1 cellular context compared by ENCODE assay signal in the genomic region with DNA sequence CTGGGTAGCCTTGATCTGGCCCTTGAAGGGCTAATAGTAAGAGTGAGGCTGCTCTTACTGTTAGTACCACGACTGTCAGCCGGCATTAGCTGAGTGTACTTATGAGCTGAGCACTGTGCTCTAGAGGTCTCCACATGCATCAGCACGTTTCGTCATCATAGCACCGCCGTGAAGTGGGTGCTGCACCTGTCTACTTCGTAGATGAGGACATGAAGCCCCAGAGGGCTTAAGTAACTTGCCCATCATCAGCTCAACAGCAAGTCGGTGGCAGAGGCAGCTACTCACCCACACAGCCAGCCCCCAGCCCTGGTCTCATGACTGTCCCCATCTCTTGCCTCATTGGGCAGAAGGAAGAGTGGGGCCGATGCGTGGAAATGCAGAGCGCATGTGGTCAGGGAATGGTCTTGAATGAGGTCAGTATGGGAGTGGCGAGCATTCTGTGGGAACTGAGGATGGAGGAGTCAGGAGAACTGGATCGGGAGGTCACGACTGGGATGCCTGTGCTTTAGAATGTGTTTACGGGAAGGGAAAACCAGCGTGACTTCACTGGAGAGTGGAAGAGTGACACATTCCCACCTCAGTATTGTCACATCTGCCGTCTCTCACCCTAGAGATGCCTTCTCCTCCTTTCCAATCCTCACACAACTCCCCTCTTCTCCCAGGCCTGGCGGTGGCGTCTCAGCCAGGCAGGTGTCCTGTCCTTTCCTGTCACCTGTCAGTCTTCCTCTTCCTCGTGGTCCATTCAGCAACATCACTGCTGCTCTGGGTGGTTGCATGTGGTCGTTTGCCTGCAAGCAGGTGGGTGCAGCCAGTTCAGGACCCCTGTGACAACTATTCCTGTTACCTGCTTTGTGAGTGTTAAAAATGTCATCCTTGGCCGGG.
TF ChIP-seq lines count a peak whose summit lies in the region.

No MANE protein-coding gene starts in this region.

TF ChIP-seq in HepG2, 621 proteins besides CTCF, POLR2A, EP300 and RAD21:
- TF ChIP-seq, protein P1, sequence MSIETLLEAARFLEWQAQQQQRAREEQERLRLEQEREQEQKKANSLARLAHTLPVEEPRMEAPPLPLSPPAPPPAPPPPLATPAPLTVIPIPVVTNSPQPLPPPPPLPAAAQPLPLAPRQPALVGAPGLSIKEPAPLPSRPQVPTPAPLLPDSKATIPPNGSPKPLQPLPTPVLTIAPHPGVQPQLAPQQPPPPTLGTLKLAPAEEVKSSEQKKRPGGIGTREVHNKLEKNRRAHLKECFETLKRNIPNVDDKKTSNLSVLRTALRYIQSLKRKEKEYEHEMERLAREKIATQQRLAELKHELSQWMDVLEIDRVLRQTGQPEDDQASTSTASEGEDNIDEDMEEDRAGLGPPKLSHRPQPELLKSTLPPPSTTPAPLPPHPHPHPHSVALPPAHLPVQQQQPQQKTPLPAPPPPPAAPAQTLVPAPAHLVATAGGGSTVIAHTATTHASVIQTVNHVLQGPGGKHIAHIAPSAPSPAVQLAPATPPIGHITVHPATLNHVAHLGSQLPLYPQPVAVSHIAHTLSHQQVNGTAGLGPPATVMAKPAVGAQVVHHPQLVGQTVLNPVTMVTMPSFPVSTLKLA (IDR thresholded peaks at IDR 0.05), result peak; percentile 58
- TF ChIP-seq, protein P2, sequence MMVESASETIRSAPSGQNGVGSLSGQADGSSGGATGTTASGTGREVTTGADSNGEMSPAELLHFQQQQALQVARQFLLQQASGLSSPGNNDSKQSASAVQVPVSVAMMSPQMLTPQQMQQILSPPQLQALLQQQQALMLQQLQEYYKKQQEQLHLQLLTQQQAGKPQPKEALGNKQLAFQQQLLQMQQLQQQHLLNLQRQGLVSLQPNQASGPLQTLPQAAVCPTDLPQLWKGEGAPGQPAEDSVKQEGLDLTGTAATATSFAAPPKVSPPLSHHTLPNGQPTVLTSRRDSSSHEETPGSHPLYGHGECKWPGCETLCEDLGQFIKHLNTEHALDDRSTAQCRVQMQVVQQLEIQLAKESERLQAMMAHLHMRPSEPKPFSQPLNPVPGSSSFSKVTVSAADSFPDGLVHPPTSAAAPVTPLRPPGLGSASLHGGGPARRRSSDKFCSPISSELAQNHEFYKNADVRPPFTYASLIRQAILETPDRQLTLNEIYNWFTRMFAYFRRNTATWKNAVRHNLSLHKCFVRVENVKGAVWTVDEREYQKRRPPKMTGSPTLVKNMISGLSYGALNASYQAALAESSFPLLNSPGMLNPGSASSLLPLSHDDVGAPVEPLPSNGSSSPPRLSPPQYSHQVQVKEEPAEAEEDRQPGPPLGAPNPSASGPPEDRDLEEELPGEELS (CRISPR knock-in tag; IDR thresholded peaks at IDR 0.05), result no peak
- TF ChIP-seq, protein P3, sequence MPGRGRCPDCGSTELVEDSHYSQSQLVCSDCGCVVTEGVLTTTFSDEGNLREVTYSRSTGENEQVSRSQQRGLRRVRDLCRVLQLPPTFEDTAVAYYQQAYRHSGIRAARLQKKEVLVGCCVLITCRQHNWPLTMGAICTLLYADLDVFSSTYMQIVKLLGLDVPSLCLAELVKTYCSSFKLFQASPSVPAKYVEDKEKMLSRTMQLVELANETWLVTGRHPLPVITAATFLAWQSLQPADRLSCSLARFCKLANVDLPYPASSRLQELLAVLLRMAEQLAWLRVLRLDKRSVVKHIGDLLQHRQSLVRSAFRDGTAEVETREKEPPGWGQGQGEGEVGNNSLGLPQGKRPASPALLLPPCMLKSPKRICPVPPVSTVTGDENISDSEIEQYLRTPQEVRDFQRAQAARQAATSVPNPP (CRISPR knock-in tag; IDR thresholded peaks at IDR 0.05), result no peak
- TF ChIP-seq, protein P4, sequence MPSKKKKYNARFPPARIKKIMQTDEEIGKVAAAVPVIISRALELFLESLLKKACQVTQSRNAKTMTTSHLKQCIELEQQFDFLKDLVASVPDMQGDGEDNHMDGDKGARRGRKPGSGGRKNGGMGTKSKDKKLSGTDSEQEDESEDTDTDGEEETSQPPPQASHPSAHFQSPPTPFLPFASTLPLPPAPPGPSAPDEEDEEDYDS (CRISPR knock-in tag; IDR thresholded peaks at IDR 0.05), result no peak
- TF ChIP-seq NFYC (CRISPR knock-in tag; IDR thresholded peaks at IDR 0.05) (no peak), ZC3H4 (CRISPR knock-in tag; IDR thresholded peaks at IDR 0.05; ENCODE audit: borderline replicate concordance) (no peak), ZNF3 (CRISPR knock-in tag; IDR thresholded peaks at IDR 0.05) (peak; percentile 78; the same call in 1 of the 2 replicates), PRMT3 (CRISPR knock-in tag; IDR thresholded peaks at IDR 0.05; ENCODE audit: borderline replicate concordance, low read depth) (no peak), ZKSCAN5 (CRISPR knock-in tag; IDR thresholded peaks at IDR 0.05) (no peak), ZNF891 (CRISPR knock-in tag; IDR thresholded peaks at IDR 0.05) (peak; percentile 35; the same call in 1 of the 2 replicates)
- TF ChIP-seq, protein P5, sequence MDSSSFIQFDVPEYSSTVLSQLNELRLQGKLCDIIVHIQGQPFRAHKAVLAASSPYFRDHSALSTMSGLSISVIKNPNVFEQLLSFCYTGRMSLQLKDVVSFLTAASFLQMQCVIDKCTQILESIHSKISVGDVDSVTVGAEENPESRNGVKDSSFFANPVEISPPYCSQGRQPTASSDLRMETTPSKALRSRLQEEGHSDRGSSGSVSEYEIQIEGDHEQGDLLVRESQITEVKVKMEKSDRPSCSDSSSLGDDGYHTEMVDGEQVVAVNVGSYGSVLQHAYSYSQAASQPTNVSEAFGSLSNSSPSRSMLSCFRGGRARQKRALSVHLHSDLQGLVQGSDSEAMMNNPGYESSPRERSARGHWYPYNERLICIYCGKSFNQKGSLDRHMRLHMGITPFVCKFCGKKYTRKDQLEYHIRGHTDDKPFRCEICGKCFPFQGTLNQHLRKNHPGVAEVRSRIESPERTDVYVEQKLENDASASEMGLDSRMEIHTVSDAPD (CRISPR knock-in tag; IDR thresholded peaks at IDR 0.05), result no peak
- TF ChIP-seq, protein P6, sequence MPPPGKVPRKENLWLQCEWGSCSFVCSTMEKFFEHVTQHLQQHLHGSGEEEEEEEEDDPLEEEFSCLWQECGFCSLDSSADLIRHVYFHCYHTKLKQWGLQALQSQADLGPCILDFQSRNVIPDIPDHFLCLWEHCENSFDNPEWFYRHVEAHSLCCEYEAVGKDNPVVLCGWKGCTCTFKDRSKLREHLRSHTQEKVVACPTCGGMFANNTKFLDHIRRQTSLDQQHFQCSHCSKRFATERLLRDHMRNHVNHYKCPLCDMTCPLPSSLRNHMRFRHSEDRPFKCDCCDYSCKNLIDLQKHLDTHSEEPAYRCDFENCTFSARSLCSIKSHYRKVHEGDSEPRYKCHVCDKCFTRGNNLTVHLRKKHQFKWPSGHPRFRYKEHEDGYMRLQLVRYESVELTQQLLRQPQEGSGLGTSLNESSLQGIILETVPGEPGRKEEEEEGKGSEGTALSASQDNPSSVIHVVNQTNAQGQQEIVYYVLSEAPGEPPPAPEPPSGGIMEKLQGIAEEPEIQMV (CRISPR knock-in tag; IDR thresholded peaks at IDR 0.05; ENCODE audit: low read depth), result no peak
- TF ChIP-seq, protein P7, sequence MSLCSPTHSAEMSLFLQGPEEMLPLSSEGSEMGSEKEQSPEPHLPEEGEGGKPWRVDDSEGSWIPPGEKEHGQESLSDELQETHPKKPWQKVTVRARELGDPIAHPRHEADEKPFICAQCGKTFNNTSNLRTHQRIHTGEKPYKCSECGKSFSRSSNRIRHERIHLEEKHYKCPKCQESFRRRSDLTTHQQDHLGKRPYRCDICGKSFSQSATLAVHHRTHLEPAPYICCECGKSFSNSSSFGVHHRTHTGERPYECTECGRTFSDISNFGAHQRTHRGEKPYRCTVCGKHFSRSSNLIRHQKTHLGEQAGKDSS (CRISPR knock-in tag; IDR thresholded peaks at IDR 0.05; ENCODE audit: borderline replicate concordance, low read depth), result peak; percentile 44; the same call in 1 of the 2 replicates
TF ChIP-seq in HepG2: peak in this region for 4.
